ENCODE assay signal across 8 cellular contexts in genomic region chr2:70552501-70553333, GRCh38. TPM values are rescaled to one million over a fixed set of nuclear protein-coding genes. Genes with fewer than 3 reads are reported as not detected.
DNase-seq lines count a peak whose midpoint lies in the region; ATAC-seq and TF ChIP-seq lines count a peak whose summit lies in the region.

No MANE protein-coding gene starts in this region.

- H3K4me2 ChIP-seq in mammary epithelial cell (ENCODE audit: insufficient read depth, low read depth, low read length) = peak overlapping the region; percentile 88

- ATAC-seq in mucosa of descending colon = no peak
- peak; percentile 13 for ATAC-seq in aorta (ENCODE audit: low FRiP score)
- no peak for ATAC-seq in HG03039 (IDR thresholded peaks at IDR 0.05; ENCODE audit: unreplicated experiment)
- no peak for ATAC-seq in GM19397 (IDR thresholded peaks at IDR 0.05; ENCODE audit: unreplicated experiment)

- H3K36me3 ChIP-seq in H7 (replicated peaks; ENCODE audit: control insufficient read depth, insufficient read depth, low read length) (no peaks in the 10 kb centered on the region), mammary epithelial cell (ENCODE audit: insufficient read depth, low read length) (no peaks in the 10 kb centered on the region), mucosa of descending colon (ENCODE audit: low read depth) (no peaks in the 10 kb centered on the region), aorta (ENCODE audit: control insufficient read depth in 1 of 2, insufficient read depth in 2 of 2, low read length in 1 of 2) (no peaks in the 10 kb centered on the region)

- TF ChIP-seq CTCF in mammary epithelial cell (conservative IDR thresholded peaks at IDR 0.05 in 1 of 2, IDR thresholded peaks at IDR 0.05 in 1 of 2; ENCODE audit: extremely low read depth in 1 of 2, insufficient read depth in 1 of 2, low read depth in 1 of 2, low read length in 2 of 2) = no peak
- TF ChIP-seq CTCF in mucosa of descending colon (IDR thresholded peaks at IDR 0.05) = no peak

- intact Hi-C loops in mammary epithelial cell (cut with micrococcal nuclease) = loop anchor here (1.0 to 5.0 kb wide), 7 partner anchors 28 to 251 kb away; no protein-coding TSS in a partner anchor
- intact Hi-C loops in mucosa of descending colon (cut with DNase I, micrococcal nuclease) = no loop called here
- intact Hi-C loops in aorta (cut with DNase I) = no loop called here

- H3K27ac ChIP-seq in mammary epithelial cell (ENCODE audit: insufficient read depth, low read depth, low read length) (peak overlapping the region; percentile 94), aorta (ENCODE audit: low read depth in 1 of 2, low read length in 2 of 2) (no peak overlapping the region)

- peak; percentile 51 for DNase-seq in H7
- DNase-seq in NCI-H748 (lab: John Stamatoyannopoulos, UW; ENCODE audit: unreplicated experiment) = peak; percentile 41
- peak; percentile 82 for DNase-seq in mammary epithelial cell
- DNase-seq in mucosa of descending colon = peak in 2 of 3 donors; percentile 32 to 59
- no peak for DNase-seq in aorta
- no peak for DNase-seq in COLO829 (ENCODE audit: low spot score)

- no peaks in the 10 kb centered on the region for H3K9me3 ChIP-seq in mammary epithelial cell (replicated peaks; ENCODE audit: insufficient read depth, low read length)
- H3K9me3 ChIP-seq in mucosa of descending colon = no peaks in the 10 kb centered on the region
- no peaks in the 10 kb centered on the region for H3K9me3 ChIP-seq in aorta (ENCODE audit: control insufficient read depth, low read length)

- CTCF ChIA-PET in mammary epithelial cell (lab: Charles Lee; ENCODE audit: low non-redundant PET) = interaction anchor here (0.7 kb wide), 2 partner anchors 39 to 47 kb away, joined by 4 to 5 read pairs; no protein-coding TSS in a partner anchor

- H3K79me2 ChIP-seq in mammary epithelial cell (ENCODE audit: insufficient read depth, low read length) = peaks cover 72% of the 10 kb centered on the region

- H3K4me1 ChIP-seq in mammary epithelial cell (ENCODE audit: insufficient read depth, low read length) (peaks cover 27% of the 10 kb centered on the region), mucosa of descending colon (ENCODE audit: low read depth) (peaks cover 25% of the 10 kb centered on the region), aorta (ENCODE audit: control insufficient read depth in 1 of 2, insufficient read depth in 2 of 2, low read length in 2 of 2) (peaks cover 2% of the 10 kb centered on the region in 2 donors)

- in situ Hi-C loops in mammary epithelial cell (cut with MboI; ENCODE audit: low sequenced_read_pairs in 2 of 2) = loop anchor here in 1 of 2 donors (5.0 kb wide), 1 partner anchor 210 kb away; no protein-coding TSS in a partner anchor

- dilution Hi-C loops in mammary epithelial cell (cut with HindIII; ENCODE audit: low sequenced_read_pairs) = loop anchor here (5.0 kb wide), 2 partner anchors 80 to 90 kb away; no protein-coding TSS in a partner anchor

- H3K4me3 ChIP-seq in H7 (ENCODE audit: insufficient read depth, low read depth, low read length) (peak overlapping the region; percentile 63), mammary epithelial cell (replicated peaks in 1 of 3; ENCODE audit: insufficient read depth in 1 of 3, low read depth in 2 of 3, low read length in 3 of 3) (peak overlapping the region; percentile 55 to 98 (median 85)), mucosa of descending colon (peak overlapping the region; percentile 25), aorta (ENCODE audit: low read length in 2 of 2) (peak overlapping the region in 1 of 2 donors; percentile 81)

- H3K9ac ChIP-seq in mammary epithelial cell (ENCODE audit: insufficient read depth, low read length) = peak overlapping the region; percentile 98

- H2AFZ ChIP-seq in mammary epithelial cell (ENCODE audit: low read depth, low read length) = peak overlapping the region; percentile 23

- WGBS in mammary epithelial cell (ENCODE audit: low coverage, missing lambda C conversion rate) = 2% methylated on average over 38 of the region's 45 CpGs
- 1 to 2% methylated on average over 45 of the region's 45 CpGs for WGBS in aorta, 2 donors

- BruUV-seq in mammary epithelial cell (replicated peaks; lab: Mats Ljungman, UMichigan) = TSS peak; percentile 93

- H3K27me3 ChIP-seq in H7 (ENCODE audit: control insufficient read depth, insufficient read depth, low read length) = peaks cover 36% of the 10 kb centered on the region
- no peaks in the 10 kb centered on the region for H3K27me3 ChIP-seq in mammary epithelial cell (ENCODE audit: insufficient read depth, low read length)
- no peaks in the 10 kb centered on the region for H3K27me3 ChIP-seq in aorta (ENCODE audit: control insufficient read depth in 1 of 2, insufficient read depth in 2 of 2, low read length in 1 of 2)

- peaks cover 2% of the 10 kb centered on the region for H4K20me1 ChIP-seq in mammary epithelial cell (ENCODE audit: insufficient read depth, low read length)

RNA-seq across cellular contexts. Expression of gene TGFA, which starts 0.9 kb away (rescaled TPM):
- 0.87 and 1.3 TPM in 2 replicates for total RNA-seq in H7 (2014; rRNA removed; shearing (Covaris generic))
- total RNA-seq in mammary epithelial cell (100 to 1,000 TPM in 1 of 2 donors, 10 to 100 TPM in 1; 59.2 to 126 TPM), mucosa of descending colon (10 to 100 TPM; 13.5 to 33.5 (median 24.7) TPM), aorta (1 to 10 TPM; 2.0 to 2.5 TPM)
- polyA plus RNA-seq in mammary epithelial cell (82.0 TPM), aorta (1 to 10 TPM in 1 of 2 donors, under 1 TPM in 1; 0.13 to 1.3 TPM)
- polyA minus RNA-seq in mammary epithelial cell = 88.0 TPM

Comparison
In these comparisons a context has a peak if more than half of its experiments do, and no peak if none do; other contexts are left out.
1. DNase-seq: peak in H7 (single experiment), NCI-H748 (single experiment), mammary epithelial cell (single experiment) and mucosa of descending colon (2 of 3); none in aorta (0 of 2) and COLO829 (single experiment).